In genomic region chr10:119723624-119724023, GRCh38 we compare ENCODE assay signal across 1 cellular context.
TF ChIP-seq lines count a peak whose summit lies in the region.

No MANE protein-coding gene starts in this region.

TF ChIP-seq in HepG2, 621 proteins besides CTCF, POLR2A, EP300 and RAD21 (continued from another document):
- TF ChIP-seq TRAFD1 (CRISPR knock-in tag; IDR thresholded peaks at IDR 0.05; ENCODE audit: borderline replicate concordance) (no peak), FOXJ3 (CRISPR knock-in tag; IDR thresholded peaks at IDR 0.05; ENCODE audit: borderline replicate concordance) (no peak), MXD3 (CRISPR knock-in tag; IDR thresholded peaks at IDR 0.05) (no peak), SAP130 (CRISPR knock-in tag; IDR thresholded peaks at IDR 0.05; ENCODE audit: low read depth) (peak; percentile 71), ZNF501 (CRISPR knock-in tag; IDR thresholded peaks at IDR 0.05) (0 out of 2 replicates have a peak, but pooled peaks have one; percentile 25), BCL3 (CRISPR knock-in tag; IDR thresholded peaks at IDR 0.05) (no peak), UBTF (CRISPR knock-in tag; IDR thresholded peaks at IDR 0.05) (peak; percentile 19; the same call in 1 of the 2 replicates), ZNF720 (CRISPR knock-in tag; IDR thresholded peaks at IDR 0.05) (no peak), CCDC6 (CRISPR knock-in tag; IDR thresholded peaks at IDR 0.05) (no peak), KLF11 (CRISPR knock-in tag; IDR thresholded peaks at IDR 0.05) (0 out of 2 replicates have a peak, but pooled peaks have one; percentile 44), MAZ (IDR thresholded peaks at IDR 0.05; ENCODE audit: borderline replicate concordance, low read depth, low read length) (no peak), MAZ (CRISPR knock-in tag; IDR thresholded peaks at IDR 0.05; ENCODE audit: low read depth) (no peak), KDM3A (CRISPR knock-in tag; IDR thresholded peaks at IDR 0.05; ENCODE audit: low read depth) (no peak), ZNF747 (CRISPR knock-in tag; IDR thresholded peaks at IDR 0.05; ENCODE audit: borderline replicate concordance) (no peak), GLMP (CRISPR knock-in tag; IDR thresholded peaks at IDR 0.05; ENCODE audit: borderline replicate concordance) (no peak)
